ENCODE assay signal across 11 cellular contexts in genomic region chr9:89360465-89360864, GRCh38. TPM values are rescaled to one million over a fixed set of nuclear protein-coding genes. Genes with fewer than 3 reads are reported as not detected.
A peak's percentile ranks its signal among the peaks of the same experiment; 100 is the strongest.
DNase-seq lines count a peak whose midpoint lies in the region; ATAC-seq lines count a peak whose summit lies in the region.
"Had no signal": no experiment of that assay in that cellular context is flagged by ENCODE, and none has a peak within 500 bp of the region (broad histone marks: within the 10 kb centered on the region; RNA-seq: fewer than 3 reads in every experiment).

No MANE protein-coding gene starts in this region.

- DNase-seq in DMS 273 (lab: John Stamatoyannopoulos, UW; ENCODE audit: unreplicated experiment) (peak; percentile 26), DMS 273 treated with DMSO at 0.1 percent for 48 hours (lab: John Stamatoyannopoulos, UW) (no peak), NCI-H146 treated with DMSO at 0.1 percent for 48 hours (lab: John Stamatoyannopoulos, UW; ENCODE audit: unreplicated experiment) (peak; percentile 54), posterior cingulate gyrus (peak in 6 of 10 donors; percentile 33 to 89 (median 70)), HT-29 (ENCODE audit: low spot score) (no peak), EL (no peak)
- DNase-seq: upper lobe of left lung had no signal

- ATAC-seq in GM21515 (IDR thresholded peaks at IDR 0.05; ENCODE audit: unreplicated experiment), result no peak
- ATAC-seq: body of pancreas had no signal

- intact Hi-C loops in posterior cingulate gyrus (cut with DNase I), result no loop called here

- peak overlapping the region; percentile 66 for H3K27ac ChIP-seq in cingulate gyrus (ENCODE audit: low read depth, low read length)
- H3K27ac ChIP-seq: 22Rv1 had no signal

RNA-seq across cellular contexts. Expression of gene SECISBP2, which starts 42.2 kb away (rescaled TPM):
- 26.8 and 29.2 TPM in 2 replicates for total RNA-seq in HT-29 (2014; rRNA removed; shearing (Covaris generic))

RNA-seq across cellular contexts. Expression of gene CKS2, which starts 49.5 kb away (rescaled TPM):
- total RNA-seq in HT-29 (2014; rRNA removed; shearing (Covaris generic)), result 139 and 145 TPM in 2 replicates

Comparison
In these comparisons a context has a peak if more than half of its experiments do, and no peak if none do; other contexts are left out.
1. DNase-seq: peak in DMS 273 (single experiment), NCI-H146 treated with DMSO at 0.1 percent for 48 hours (single experiment) and posterior cingulate gyrus (6 of 10); none in DMS 273 treated with DMSO at 0.1 percent for 48 hours (single experiment), HT-29 (single experiment) and EL (single experiment).